20 cellular contexts compared by ENCODE assay signal in the genomic region with DNA sequence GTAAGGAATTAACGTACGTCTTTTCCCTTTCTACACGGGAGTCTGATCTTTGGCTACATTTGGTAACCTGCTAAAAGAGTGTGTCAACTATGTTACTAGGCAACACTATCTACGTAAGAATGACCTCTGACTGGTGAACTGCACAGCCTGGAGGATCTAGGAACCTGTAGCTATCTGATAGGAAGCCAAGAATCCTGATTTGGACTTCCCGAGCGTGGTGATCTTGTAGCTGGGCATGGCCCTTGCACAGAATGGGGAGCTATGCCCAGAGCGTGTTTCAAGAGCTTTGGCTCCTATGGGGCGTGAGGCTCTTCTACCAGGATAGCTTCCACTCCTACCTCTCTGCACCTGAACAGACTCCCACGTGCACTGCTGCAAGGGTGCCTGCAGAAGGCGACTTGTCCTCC.
DNase-seq lines count a peak whose midpoint lies in the region; ATAC-seq and TF ChIP-seq lines count a peak whose summit lies in the region.
"Had no signal": no experiment of that assay in that cellular context is flagged by ENCODE, and none has a peak within 500 bp of the region (broad histone marks: within the 10 kb centered on the region; RNA-seq: fewer than 3 reads in every experiment).

No MANE protein-coding gene starts in this region.

- no peak overlapping the region for H2BK12ac ChIP-seq in H9 (ENCODE audit: insufficient read length, low read depth, low read length)

- H2BK120ac ChIP-seq in H9 (ENCODE audit: low read depth, low read length, poor library complexity, severe bottlenecking): no peak overlapping the region

- H3K27ac ChIP-seq in H9 (ENCODE audit: insufficient read length, low read depth, low read length) (no peak overlapping the region), VCaP (peak overlapping the region; percentile 30), iPS-18a (ENCODE audit: low read length) (no peak overlapping the region), neural progenitor cell (no peak overlapping the region), OCI-LY7 (ENCODE audit: low read depth, low read length, poor library complexity, severe bottlenecking) (no peak overlapping the region), testis (no peak overlapping the region)
- H3K27ac ChIP-seq: parathyroid adenoma, tibial artery had no signal

- POLR2A ChIA-PET in OCI-LY7 (lab: Charles Lee): interaction anchor here (1.5 to 2.9 kb wide), 2 partner anchors 9 to 14 kb away, joined by 5 to 12 read pairs; no protein-coding TSS in a partner anchor

- no peak overlapping the region for H2BK15ac ChIP-seq in H9 (ENCODE audit: low read depth, low read length)

- no peak overlapping the region for H3K9ac ChIP-seq in H9 (ENCODE audit: extremely low read depth, insufficient read length, low read length)
- no peak overlapping the region for H3K9ac ChIP-seq in iPS-18a (ENCODE audit: low read length)
- H3K9ac ChIP-seq in neural progenitor cell: no peak overlapping the region
- H3K9ac ChIP-seq: parathyroid adenoma had no signal

- H3K9me3 Mint-ChIP-seq in H9 (no peaks in the 10 kb centered on the region), neural progenitor cell (no peaks in the 10 kb centered on the region)
- H3K9me3 Mint-ChIP-seq: activated T-helper 1 cell treated with anti-CD3 and anti-CD28 coated beads, Interleukin-12 subunit alpha, Interleukin-12 subunit beta, Interleukin-2, Interleukin-4 antibody, amounts not matched to agents 30 ng/mL and 10 ng/mL and 1 ng/mL, durations not matched to agents 14 hours and 24 hours and 36 hours; naive B cell had no signal

- H3K36me3 Mint-ChIP-seq in H9 (ENCODE audit: insufficient read depth in 1 of 3, low read depth in 3 of 3): peaks cover 0 to 3% (median 0%) of the 10 kb centered on the region in 3 experiments; a peak in 1 of 7 replicates
- H3K36me3 Mint-ChIP-seq in neural progenitor cell: no peaks in the 10 kb centered on the region

- H3K27ac Mint-ChIP-seq in H9 (peak overlapping the region in 1 of 3 experiments; percentile 39; a peak in 3 of 7 replicates), neural progenitor cell (no peak overlapping the region)
- H3K27ac Mint-ChIP-seq: activated naive CD8-positive, alpha-beta T cell; activated T-helper 1 cell treated with anti-CD3 and anti-CD28 coated beads, Interleukin-12 subunit alpha, Interleukin-12 subunit beta, Interleukin-2, Interleukin-4 antibody, amounts not matched to agents 30 ng/mL and 10 ng/mL and 1 ng/mL, durations not matched to agents 14 hours and 24 hours and 36 hours had no signal

- H3K79me1 ChIP-seq in H9 (ENCODE audit: insufficient read depth, low read depth, low read length, poor library complexity, severe bottlenecking): no peaks in the 10 kb centered on the region

- H3K27me3 Mint-ChIP-seq in H9 (ENCODE audit: low read depth) (no peaks in the 10 kb centered on the region), neural progenitor cell (ENCODE audit: insufficient read depth, low read depth) (no peaks in the 10 kb centered on the region)
- H3K27me3 Mint-ChIP-seq: activated naive CD8-positive, alpha-beta T cell; naive B cell had no signal

- H3T11ph ChIP-seq in H9 (ENCODE audit: low read length): no peak overlapping the region

- no peaks in the 10 kb centered on the region for H3K9me3 ChIP-seq in H9 (ENCODE audit: control insufficient read depth, low read depth, low read length)
- H3K9me3 ChIP-seq in iPS-18a (ENCODE audit: control insufficient read depth, low read depth, low read length): no peaks in the 10 kb centered on the region
- no peaks in the 10 kb centered on the region for H3K9me3 ChIP-seq in neural progenitor cell (ENCODE audit: low read depth)
- no peaks in the 10 kb centered on the region for H3K9me3 ChIP-seq in OCI-LY7 (ENCODE audit: low read length)
- no peaks in the 10 kb centered on the region for H3K9me3 ChIP-seq in testis
- H3K9me3 ChIP-seq: tibial artery had no signal

- H3K4me3 ChIP-seq in iPS-18a (ENCODE audit: low read length): peak overlapping the region; percentile 6
- H3K4me3 ChIP-seq in neural progenitor cell: no peak overlapping the region
- H3K4me3 ChIP-seq in OCI-LY7 (ENCODE audit: low read depth, low read length, poor library complexity, severe bottlenecking): no peak overlapping the region
- no peak overlapping the region for H3K4me3 ChIP-seq in testis
- H3K4me3 ChIP-seq: tibial artery had no signal

- H3K79me2 ChIP-seq in H9 (ENCODE audit: insufficient read depth, low read length): no peaks in the 10 kb centered on the region
- H3K79me2 ChIP-seq in neural progenitor cell (ENCODE audit: low read depth): no peaks in the 10 kb centered on the region
- peaks cover 7% of the 10 kb centered on the region for H3K79me2 ChIP-seq in OCI-LY7 (ENCODE audit: insufficient read depth, low read depth, low read length)

- no TSS peak for BruUV-seq in OCI-LY7 (replicated peaks; lab: Mats Ljungman, UMichigan)

- intact Hi-C loops in OCI-LY7 (cut with micrococcal nuclease; ENCODE audit: unreplicated experiment): no loop called here
- intact Hi-C loops in testis (cut with DNase I; ENCODE audit: low total_unique reads): no loop called here

- no peak overlapping the region for H2AK5ac ChIP-seq in H9 (ENCODE audit: insufficient read length, low read length)

- H3K18ac ChIP-seq in H9 (ENCODE audit: insufficient read length, low read depth, low read length): no peak overlapping the region

- peak overlapping the region; percentile 22 for H4K91ac ChIP-seq in H9 (ENCODE audit: insufficient read length, low read depth, low read length)

- no peak for ATAC-seq in HG03469 (IDR thresholded peaks at IDR 0.05; ENCODE audit: unreplicated experiment)

- H2BK5ac ChIP-seq in H9 (ENCODE audit: insufficient read length, low read length): no peak overlapping the region

- H3K4me1 Mint-ChIP-seq in H9: peaks cover 23 to 34% of the 10 kb centered on the region in 2 experiments
- no peaks in the 10 kb centered on the region for H3K4me1 Mint-ChIP-seq in neural progenitor cell

- H3K4me2 ChIP-seq in H9 (ENCODE audit: insufficient read depth, insufficient read length, low read length): no peak overlapping the region
- H3K4me2 ChIP-seq in neural progenitor cell: no peak overlapping the region
- no peak overlapping the region for H3K4me2 ChIP-seq in OCI-LY7 (ENCODE audit: low read length)

- TF ChIP-seq CTCF in H9 (conservative IDR thresholded peaks at IDR 0.05): no peak
- TF ChIP-seq CTCF in VCaP (conservative IDR thresholded peaks at IDR 0.05): no peak
- TF ChIP-seq CTCF in neural progenitor cell (IDR thresholded peaks at IDR 0.05): no peak
- no peak for TF ChIP-seq CTCF in OCI-LY7 (conservative IDR thresholded peaks at IDR 0.05; ENCODE audit: low read length)
- no peak for TF ChIP-seq CTCF in testis (IDR thresholded peaks at IDR 0.05)

- CTCF ChIA-PET in OCI-LY7 (lab: Charles Lee; ENCODE audit: unreplicated experiment): no interaction called here

- H2BK20ac ChIP-seq in H9 (ENCODE audit: low read depth, low read length, poor library complexity, severe bottlenecking): no peak overlapping the region

- no peak overlapping the region for H3K14ac ChIP-seq in H9 (ENCODE audit: insufficient read depth, low read length)

- H2AFZ ChIP-seq in H9 (ENCODE audit: low read length) (no peak overlapping the region), neural progenitor cell (replicated peaks) (peak overlapping the region; percentile 68), OCI-LY7 (ENCODE audit: low read length) (no peak overlapping the region)
- H2AFZ ChIP-seq: parathyroid adenoma had no signal

- no peak overlapping the region for H3K56ac ChIP-seq in H9 (ENCODE audit: insufficient read length, low read depth, low read length)

- no peaks in the 10 kb centered on the region for H3K9me2 ChIP-seq in OCI-LY7 (ENCODE audit: insufficient read depth, low read length)

- H3K4me1 ChIP-seq in H9 (ENCODE audit: insufficient read depth, low read length) (peaks cover 3% of the 10 kb centered on the region; the same call in 1 of the 2 replicates), iPS-18a (ENCODE audit: control insufficient read depth, low read depth, low read length) (peaks cover 17% of the 10 kb centered on the region), neural progenitor cell (peaks cover 6% of the 10 kb centered on the region), OCI-LY7 (ENCODE audit: insufficient read depth, low read length, poor library complexity, severe bottlenecking) (peaks cover 35% of the 10 kb centered on the region), testis (peaks cover 14% of the 10 kb centered on the region)
- H3K4me1 ChIP-seq: parathyroid adenoma had no signal

- no peak overlapping the region for H3K23ac ChIP-seq in H9 (ENCODE audit: insufficient read length, low read depth, low read length)

- no peaks in the 10 kb centered on the region for H3K23me2 ChIP-seq in H9 (ENCODE audit: insufficient read length, low read depth, low read length, poor library complexity, severe bottlenecking)

- H3K4me3 Mint-ChIP-seq in H9: no peak overlapping the region
- no peak overlapping the region for H3K4me3 Mint-ChIP-seq in neural progenitor cell
- H3K4me3 Mint-ChIP-seq: activated naive CD8-positive, alpha-beta T cell; activated T-helper 1 cell treated with anti-CD3 and anti-CD28 coated beads, Interleukin-12 subunit alpha, Interleukin-12 subunit beta, Interleukin-2, Interleukin-4 antibody, amounts not matched to agents 30 ng/mL and 10 ng/mL and 1 ng/mL, durations not matched to agents 14 hours and 24 hours and 36 hours; naive B cell had no signal

- DNase-seq in H9: no peak
- DNase-seq in neural progenitor cell (ENCODE audit: low spot score): no peak
- no peak for DNase-seq in HuH-7.5 (ENCODE audit: low spot score)
- no peak for DNase-seq in OCI-LY7 (ENCODE audit: low spot score)
- DNase-seq in testis: no peak
- DNase-seq: activated CD4-positive, alpha-beta T cell treated with anti-CD3 and anti-CD28 coated beads for 1 hour; glutamatergic neuron; mammary epithelial cell; naive B cell; NCI-H1417; NCI-H524; stimulated activated naive CD4-positive, alpha-beta T cell treated with Interleukin-2 at 50 U/mL for 16 hours; SW 1271; tibial artery had no signal

- H4K20me1 ChIP-seq in H9 (ENCODE audit: control insufficient read depth, insufficient read depth, insufficient read length): no peaks in the 10 kb centered on the region
- H4K20me1 ChIP-seq in neural progenitor cell (ENCODE audit: low read depth): no peaks in the 10 kb centered on the region
- no peaks in the 10 kb centered on the region for H4K20me1 ChIP-seq in OCI-LY7 (ENCODE audit: insufficient read depth, low read length)

- no peak overlapping the region for H3K4ac ChIP-seq in H9 (ENCODE audit: low read depth, low read length)

- TF ChIP-seq POLR2A in testis (IDR thresholded peaks at IDR 0.05): no peak

- no peak overlapping the region for H4K8ac ChIP-seq in H9 (replicated peaks; ENCODE audit: insufficient read length, low read depth, low read length)

- no CpG with 5 or more reads among the region's 10 CpGs for WGBS in H9 (ENCODE audit: extremely low coverage, insufficient read length, low lambda C conversion rate)
- WGBS in testis, 2 donors: 74 to 78% methylated on average over 10 of the region's 10 CpGs

- H3K36me3 ChIP-seq in iPS-18a (ENCODE audit: control insufficient read depth, low read depth, low read length) (no peaks in the 10 kb centered on the region), neural progenitor cell (no peaks in the 10 kb centered on the region), OCI-LY7 (ENCODE audit: insufficient read depth, low read length) (0 out of 2 replicates have a peak, but pooled peaks cover 5% of the 10 kb centered on the region), testis (ENCODE audit: low read depth, missing control alignments) (no peaks in the 10 kb centered on the region)

- no peak overlapping the region for H4K5ac ChIP-seq in H9 (ENCODE audit: insufficient read length, low read depth, low read length)

- H3K27me3 ChIP-seq in H9 (ENCODE audit: insufficient read depth, low read length) (no peaks in the 10 kb centered on the region), iPS-18a (ENCODE audit: control insufficient read depth, insufficient read depth, low read length) (no peaks in the 10 kb centered on the region), neural progenitor cell (no peaks in the 10 kb centered on the region), testis (no peaks in the 10 kb centered on the region)
- H3K27me3 ChIP-seq: tibial artery had no signal

- no peaks in the 10 kb centered on the region for H3F3A ChIP-seq in neural progenitor cell (ENCODE audit: low read depth)
